In genomic region chr10:100184426-100185219, GRCh38 we compare ENCODE assay signal across 8 cellular contexts. TPM values are rescaled to one million over a fixed set of nuclear protein-coding genes. Genes with fewer than 3 reads are reported as not detected.
DNase-seq lines count a peak whose midpoint lies in the region; ATAC-seq lines count a peak whose summit lies in the region.

No MANE protein-coding gene starts in this region.

- no peaks in the 10 kb centered on the region for H3K27me3 ChIP-seq in MG63

- intact Hi-C loops in activated T-helper 2 cell treated with anti-CD3 and anti-CD28 coated beads, Interferon-gamma antibody, Interleukin-2, Interleukin-4, amounts not matched to agents 10 μg/mL and 5 μg/mL and 100 μg/mL, durations not matched to agents 14 hours and 24 hours and 36 hours (cut with micrococcal nuclease), result loop anchor here (5.0 kb wide), 2 partner anchors 32 to 323 kb away; no protein-coding TSS in a partner anchor

- H3K4me3 Mint-ChIP-seq in activated T-cell treated with anti-CD3 and anti-CD28 coated beads, Interleukin-2, amount 50 U/mL, for 4 hours, result peak overlapping the region; percentile 100
- H3K4me3 Mint-ChIP-seq in activated T-helper 2 cell treated with anti-CD3 and anti-CD28 coated beads, Interferon-gamma antibody, Interleukin-2, Interleukin-4, amounts not matched to agents 10 μg/mL and 5 μg/mL and 100 μg/mL, durations not matched to agents 14 hours and 24 hours and 36 hours (ENCODE audit: low read depth), result peak overlapping the region; percentile 99
- peak overlapping the region; percentile 93 to 94 for H3K4me3 Mint-ChIP-seq in stimulated activated naive B cell treated with anti-CD40 and anti-IgM and Interleukin-4, amounts not matched to agents 10 μg/mL and 1 μg/mL and 100 μg/mL, for 72 hours

- peaks cover 60% of the 10 kb centered on the region for H3K4me1 Mint-ChIP-seq in activated T-cell treated with anti-CD3 and anti-CD28 coated beads, Interleukin-2, amount 50 U/mL, for 4 hours (ENCODE audit: low read depth)
- peaks cover 61% of the 10 kb centered on the region for H3K4me1 Mint-ChIP-seq in activated T-helper 2 cell treated with anti-CD3 and anti-CD28 coated beads, Interferon-gamma antibody, Interleukin-2, Interleukin-4, amounts not matched to agents 10 μg/mL and 5 μg/mL and 100 μg/mL, durations not matched to agents 14 hours and 24 hours and 36 hours (ENCODE audit: low read depth)
- peaks cover 28 to 62% of the 10 kb centered on the region in 2 donors for H3K4me1 Mint-ChIP-seq in stimulated activated naive B cell treated with anti-CD40 and anti-IgM and Interleukin-4, amounts not matched to agents 10 μg/mL and 1 μg/mL and 100 μg/mL, for 72 hours

- peaks cover 43% of the 10 kb centered on the region for H3K36me3 ChIP-seq in MG63

- peak overlapping the region; percentile 94 for H3K27ac Mint-ChIP-seq in activated T-helper 2 cell treated with anti-CD3 and anti-CD28 coated beads, Interferon-gamma antibody, Interleukin-2, Interleukin-4, amounts not matched to agents 10 μg/mL and 5 μg/mL and 100 μg/mL, durations not matched to agents 14 hours and 24 hours and 36 hours
- H3K27ac Mint-ChIP-seq in stimulated activated naive B cell treated with anti-CD40 and anti-IgM and Interleukin-4, amounts not matched to agents 10 μg/mL and 1 μg/mL and 100 μg/mL, for 72 hours, result peak overlapping the region; percentile 92

- ATAC-seq in activated T-cell treated with anti-CD3 and anti-CD28 coated beads, Interleukin-2, amount 50 U/mL, for 4 hours, result no peak
- ATAC-seq in stimulated activated naive B cell treated with anti-CD40 and anti-IgM and Interleukin-4, amounts not matched to agents 10 μg/mL and 1 μg/mL and 100 μg/mL, for 72 hours (replicated peaks), result no peak
- ATAC-seq in HG03025 (IDR thresholded peaks at IDR 0.05; ENCODE audit: low FRiP score, unreplicated experiment), result no peak
- ATAC-seq in GM18519 (IDR thresholded peaks at IDR 0.05; ENCODE audit: low FRiP score, unreplicated experiment), result no peak

- H3K9me3 Mint-ChIP-seq in activated T-cell treated with anti-CD3 and anti-CD28 coated beads, Interleukin-2, amount 50 U/mL, for 4 hours, result no peaks in the 10 kb centered on the region
- H3K9me3 Mint-ChIP-seq in activated T-helper 2 cell treated with anti-CD3 and anti-CD28 coated beads, Interferon-gamma antibody, Interleukin-2, Interleukin-4, amounts not matched to agents 10 μg/mL and 5 μg/mL and 100 μg/mL, durations not matched to agents 14 hours and 24 hours and 36 hours, result no peaks in the 10 kb centered on the region
- H3K9me3 Mint-ChIP-seq in stimulated activated naive B cell treated with anti-CD40 and anti-IgM and Interleukin-4, amounts not matched to agents 10 μg/mL and 1 μg/mL and 100 μg/mL, for 72 hours, result no peaks in the 10 kb centered on the region

- H3K9me3 ChIP-seq in MG63 (no peaks in the 10 kb centered on the region), iPS-18c (ENCODE audit: control insufficient read depth, insufficient read depth, low read length) (no peaks in the 10 kb centered on the region)

- H3K36me3 Mint-ChIP-seq in activated T-cell treated with anti-CD3 and anti-CD28 coated beads, Interleukin-2, amount 50 U/mL, for 4 hours (ENCODE audit: insufficient read depth), result peaks cover 37% of the 10 kb centered on the region
- H3K36me3 Mint-ChIP-seq in activated T-helper 2 cell treated with anti-CD3 and anti-CD28 coated beads, Interferon-gamma antibody, Interleukin-2, Interleukin-4, amounts not matched to agents 10 μg/mL and 5 μg/mL and 100 μg/mL, durations not matched to agents 14 hours and 24 hours and 36 hours (ENCODE audit: low read depth), result peaks cover 63% of the 10 kb centered on the region
- H3K36me3 Mint-ChIP-seq in stimulated activated naive B cell treated with anti-CD40 and anti-IgM and Interleukin-4, amounts not matched to agents 10 μg/mL and 1 μg/mL and 100 μg/mL, for 72 hours, result peaks cover 31 to 40% of the 10 kb centered on the region in 2 donors

- H3K27me3 Mint-ChIP-seq in activated T-cell treated with anti-CD3 and anti-CD28 coated beads, Interleukin-2, amount 50 U/mL, for 4 hours (ENCODE audit: low read depth), result no peaks in the 10 kb centered on the region
- H3K27me3 Mint-ChIP-seq in activated T-helper 2 cell treated with anti-CD3 and anti-CD28 coated beads, Interferon-gamma antibody, Interleukin-2, Interleukin-4, amounts not matched to agents 10 μg/mL and 5 μg/mL and 100 μg/mL, durations not matched to agents 14 hours and 24 hours and 36 hours (ENCODE audit: low read depth), result no peaks in the 10 kb centered on the region
- no peaks in the 10 kb centered on the region for H3K27me3 Mint-ChIP-seq in stimulated activated naive B cell treated with anti-CD40 and anti-IgM and Interleukin-4, amounts not matched to agents 10 μg/mL and 1 μg/mL and 100 μg/mL, for 72 hours

- H3K4me3 ChIP-seq in MG63, result peak overlapping the region; percentile 87
- H3K4me3 ChIP-seq in iPS-18c (ENCODE audit: insufficient read depth, low read depth, low read length), result peak overlapping the region; percentile 94; the same call in 1 of the 2 replicates

- DNase-seq in activated T-cell treated with anti-CD3 and anti-CD28 coated beads, Interleukin-2, amount 50 U/mL, for 4 hours, result no peak
- no peak for DNase-seq in activated T-cell treated with anti-CD3 and anti-CD28 coated beads, Interleukin-2, amount 50 U/mL, for 1 hour
- DNase-seq in MG63, result no peak
- DNase-seq in activated T-helper 2 cell treated with anti-CD3 and anti-CD28 coated beads, Interferon-gamma antibody, Interleukin-2, Interleukin-4, amounts not matched to agents 10 μg/mL and 5 μg/mL and 100 μg/mL, durations not matched to agents 14 hours and 24 hours and 36 hours (ENCODE audit: low spot score), result no peak
- no peak for DNase-seq in stimulated activated naive B cell treated with anti-CD40 and anti-IgM and Interleukin-4, amounts not matched to agents 10 μg/mL and 1 μg/mL and 100 μg/mL, for 72 hours

RNA-seq across cellular contexts. Expression of gene ERLIN1, which starts 1.2 kb away (rescaled TPM):
- 10 to 100 TPM; 20.3 to 26.5 (median 21.9) TPM for total RNA-seq in activated T-cell treated with anti-CD3 and anti-CD28 coated beads, Interleukin-2, amount 50 U/mL, for 4 hours
- 38.4 and 47.2 TPM in 2 replicates for total RNA-seq in MG63 (2014; rRNA removed; shearing (Covaris generic); ENCODE audit: low replicate concordance)
- total RNA-seq in activated T-helper 2 cell treated with anti-CD3 and anti-CD28 coated beads, Interferon-gamma antibody, Interleukin-2, Interleukin-4, amounts not matched to agents 10 μg/mL and 5 μg/mL and 100 μg/mL, durations not matched to agents 14 hours and 24 hours and 36 hours, result 18.2 and 19.4 TPM in 2 replicates

RNA-seq across cellular contexts. Expression of gene CHUK, which starts 44.8 kb away (rescaled TPM):
- total RNA-seq in activated T-cell treated with anti-CD3 and anti-CD28 coated beads, Interleukin-2, amount 50 U/mL, for 4 hours, result 10 to 100 TPM; 40.4 to 44.1 (median 42.8) TPM
- total RNA-seq in MG63 (2014; rRNA removed; shearing (Covaris generic); ENCODE audit: low replicate concordance), result 10.1 and 21.9 TPM in 2 replicates
- 31.2 and 33.1 TPM in 2 replicates for total RNA-seq in activated T-helper 2 cell treated with anti-CD3 and anti-CD28 coated beads, Interferon-gamma antibody, Interleukin-2, Interleukin-4, amounts not matched to agents 10 μg/mL and 5 μg/mL and 100 μg/mL, durations not matched to agents 14 hours and 24 hours and 36 hours
